23 cellular contexts compared by ENCODE assay signal in the genomic region with DNA sequence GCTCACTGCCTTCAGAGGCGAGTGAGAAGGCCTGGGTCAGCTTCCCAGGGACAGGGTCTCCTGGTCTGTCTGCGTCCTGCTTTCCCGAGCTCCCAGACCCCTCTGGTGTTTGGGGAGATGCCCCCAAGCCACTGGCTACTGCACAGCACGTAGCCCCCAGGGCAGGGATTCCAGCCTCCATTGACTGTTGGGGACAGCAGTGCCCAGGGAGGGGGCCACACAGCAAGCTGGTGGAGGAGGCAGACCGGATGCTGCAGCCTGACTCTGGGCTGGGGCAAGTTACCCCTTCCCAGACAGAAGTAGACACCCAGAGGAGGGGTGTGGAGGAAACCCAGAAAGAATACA. TPM values are rescaled to one million over a fixed set of nuclear protein-coding genes. Genes with fewer than 3 reads are reported as not detected.
DNase-seq lines count a peak whose midpoint lies in the region; ATAC-seq, FAIRE-seq and TF ChIP-seq lines count a peak whose summit lies in the region.
"Had no signal": no experiment of that assay in that cellular context is flagged by ENCODE, and none has a peak within 500 bp of the region (broad histone marks: within the 10 kb centered on the region; RNA-seq: fewer than 3 reads in every experiment).

No MANE protein-coding gene starts in this region.

- no peak for DNase-seq in SK-N-SH
- DNase-seq in astrocyte (ENCODE audit: low read depth), result no peak
- no peak for DNase-seq in mesendoderm
- DNase-seq in suprapubic skin (ENCODE audit: low spot score in 2 of 2), result peak in 1 of 2 donors; percentile 65
- no peak for DNase-seq in CD4-positive, alpha-beta memory T cell
- DNase-seq in cortex of kidney (lab: John Stamatoyannopoulos, UW), result no peak
- DNase-seq in NK-92 treated with Interleukin-12 subunit alpha and Interleukin-12 subunit beta, amount 100 ng/mL, for 24 hours (lab: John Stamatoyannopoulos, UW), result no peak
- DNase-seq: DMS 273 treated with DMSO at 0.1 percent for 48 hours; left cardiac atrium; occipital lobe; stimulated activated naive B cell treated with anti-CD40 and anti-IgM and Interleukin-4, amounts not matched to agents 10 μg/mL and 1 μg/mL and 100 μg/mL, for 72 hours had no signal

- H3K27me3 ChIP-seq in SK-N-SH (ENCODE audit: insufficient read depth) (no peaks in the 10 kb centered on the region), astrocyte (ENCODE audit: insufficient read depth, low read length) (peaks cover 7% of the 10 kb centered on the region), mesendoderm (ENCODE audit: insufficient read depth, low read length, poor library complexity) (no peaks in the 10 kb centered on the region), suprapubic skin (peaks cover 42% of the 10 kb centered on the region)
- H3K27me3 ChIP-seq in CD4-positive, alpha-beta memory T cell (ENCODE audit: insufficient read depth, low read length), result no peaks in the 10 kb centered on the region
- H3K27me3 ChIP-seq: brain microvascular endothelial cell, Peyer's patch, right atrium auricular region had no signal

- no peaks in the 10 kb centered on the region for H3K9me3 Mint-ChIP-seq in astrocyte (ENCODE audit: unreplicated experiment)
- no peaks in the 10 kb centered on the region for H3K9me3 Mint-ChIP-seq in CD4-positive, alpha-beta memory T cell
- H3K9me3 Mint-ChIP-seq: activated T-cell treated with anti-CD3 and anti-CD28 coated beads, Interleukin-2, amount 50 U/mL, for 72 hours; H9; stimulated activated naive B cell treated with anti-CD40 and anti-IgM and Interleukin-4, amounts not matched to agents 10 μg/mL and 1 μg/mL and 100 μg/mL, for 72 hours had no signal

- peak overlapping the region; percentile 67 for H3K56ac ChIP-seq in mesendoderm (ENCODE audit: low read length)

- POLR2A ChIA-PET in SK-N-SH (lab: Yijun Ruan, JAX), result interaction anchor here (1.4 to 2.4 kb wide), 3 partner anchors 76 to 255 kb away, joined by 4 to 8 read pairs (median 7); a partner anchor contains a TSS
- POLR2A ChIA-PET in CD4-positive, alpha-beta memory T cell (lab: Charles Lee; ENCODE audit: partially characterized antibody), result interaction anchor here (1.5 kb wide), 1 partner anchor 11 kb away, joined by 3 read pairs; no protein-coding TSS in a partner anchor

- no peak overlapping the region for H3K27ac Mint-ChIP-seq in astrocyte (ENCODE audit: unreplicated experiment)
- peak overlapping the region in 1 of 7 donors; percentile 53 for H3K27ac Mint-ChIP-seq in CD4-positive, alpha-beta memory T cell
- H3K27ac Mint-ChIP-seq: activated T-cell treated with anti-CD3 and anti-CD28 coated beads, Interleukin-2, amount 50 U/mL, for 72 hours; stimulated activated naive B cell treated with anti-CD40 and anti-IgM and Interleukin-4, amounts not matched to agents 10 μg/mL and 1 μg/mL and 100 μg/mL, for 72 hours had no signal

- no peak overlapping the region for H2AFZ ChIP-seq in SK-N-SH (ENCODE audit: low read depth)
- no peak overlapping the region for H2AFZ ChIP-seq in astrocyte (ENCODE audit: low read depth, low read length)

- no peak overlapping the region for H3K4ac ChIP-seq in mesendoderm (ENCODE audit: low read depth, low read length)

- H3K79me2 ChIP-seq in SK-N-SH (ENCODE audit: insufficient read depth), result no peaks in the 10 kb centered on the region
- H3K79me2 ChIP-seq in astrocyte (ENCODE audit: insufficient read depth, low read length), result no peaks in the 10 kb centered on the region
- no peaks in the 10 kb centered on the region for H3K79me2 ChIP-seq in mesendoderm (ENCODE audit: control insufficient read depth, insufficient read depth, low read length)

- peaks cover 26% of the 10 kb centered on the region for H3K27me3 Mint-ChIP-seq in astrocyte (ENCODE audit: low read depth, unreplicated experiment)
- H3K27me3 Mint-ChIP-seq in CD4-positive, alpha-beta memory T cell, result peaks cover 0 to 3% of the 10 kb centered on the region in 2 donors

- no peaks in the 10 kb centered on the region for H3K79me1 ChIP-seq in mesendoderm (ENCODE audit: low read length)

- no peak for ATAC-seq in SK-N-SH treated with all-trans-retinoic acid at 6 μM for 48 hours

- H3K4me1 ChIP-seq in SK-N-SH (ENCODE audit: control insufficient read depth in 1 of 2, insufficient read depth in 2 of 2, low read depth in 1 of 2, low read length in 1 of 2) (peaks cover 3 to 35% of the 10 kb centered on the region in 2 experiments; a peak in 1 of 4 replicates), astrocyte (ENCODE audit: insufficient read depth, low read length) (peaks cover 11% of the 10 kb centered on the region), mesendoderm (ENCODE audit: control insufficient read depth, low read depth, low read length) (peaks cover 5% of the 10 kb centered on the region), suprapubic skin (peaks cover 14% of the 10 kb centered on the region)
- H3K4me1 ChIP-seq in CD4-positive, alpha-beta memory T cell (ENCODE audit: insufficient read depth, low read length), result peaks cover 15% of the 10 kb centered on the region

- intact Hi-C loops in CD4-positive, alpha-beta memory T cell (cut with micrococcal nuclease), result no loop called here

- H4K8ac ChIP-seq in mesendoderm (ENCODE audit: low read depth, low read length), result no peak overlapping the region

- H2BK120ac ChIP-seq in mesendoderm (ENCODE audit: low read depth, low read length), result no peak overlapping the region

- H3K36me3 ChIP-seq in SK-N-SH (replicated peaks in 1 of 2; ENCODE audit: control insufficient read depth in 1 of 2, insufficient read depth in 2 of 2, low read length in 1 of 2), result no peaks in the 10 kb centered on the region
- H3K36me3 ChIP-seq in astrocyte (ENCODE audit: insufficient read depth, low read length), result no peaks in the 10 kb centered on the region
- no peaks in the 10 kb centered on the region for H3K36me3 ChIP-seq in mesendoderm (ENCODE audit: control insufficient read depth, insufficient read depth, low read length)
- H3K36me3 ChIP-seq in suprapubic skin, result no peaks in the 10 kb centered on the region
- H3K36me3 ChIP-seq in CD4-positive, alpha-beta memory T cell (ENCODE audit: insufficient read depth, low read length), result no peaks in the 10 kb centered on the region
- H3K36me3 ChIP-seq: brain microvascular endothelial cell, Peyer's patch, right atrium auricular region, transverse colon had no signal

- FAIRE-seq in astrocyte (lab: Jason Lieb, UNC), result no peak
- FAIRE-seq: frontal cortex, G401.6, GM19239 had no signal

- no peak for TF ChIP-seq POLR2A in suprapubic skin (IDR thresholded peaks at IDR 0.05)

- H4K20me1 ChIP-seq in SK-N-SH (ENCODE audit: insufficient read depth) (no peaks in the 10 kb centered on the region), astrocyte (ENCODE audit: insufficient read depth, low read length) (peaks cover 2% of the 10 kb centered on the region)

- H2BK5ac ChIP-seq in mesendoderm (ENCODE audit: low read length), result no peak overlapping the region

- no peak overlapping the region for H4K5ac ChIP-seq in mesendoderm (ENCODE audit: low read length)

- H3K27ac ChIP-seq in SK-N-SH (ENCODE audit: low read depth in 2 of 2, low read length in 1 of 2) (peak overlapping the region in 1 of 2 experiments; percentile 93; a peak in 2 of 4 replicates), astrocyte (ENCODE audit: low read depth, low read length) (no peak overlapping the region), mesendoderm (ENCODE audit: low read depth, low read length) (no peak overlapping the region), suprapubic skin (no peak overlapping the region)
- H3K27ac ChIP-seq in CD4-positive, alpha-beta memory T cell (ENCODE audit: low read depth, low read length), result no peak overlapping the region
- H3K27ac ChIP-seq: 22Rv1, brain microvascular endothelial cell, Peyer's patch, right atrium auricular region had no signal

- H3K9ac ChIP-seq in SK-N-SH, result no peak overlapping the region
- no peak overlapping the region for H3K9ac ChIP-seq in astrocyte (ENCODE audit: low read length)
- H3K9ac ChIP-seq in mesendoderm (ENCODE audit: low read length), result no peak overlapping the region

- no peak overlapping the region for H3K18ac ChIP-seq in mesendoderm (ENCODE audit: low read length)

- H3K4me3 ChIP-seq in SK-N-SH (ENCODE audit: low read depth in 2 of 2, low read length in 1 of 2) (no peak overlapping the region; a peak in 1 of 4 replicates), astrocyte (ENCODE audit: insufficient read depth, low read depth, low read length) (no peak overlapping the region), mesendoderm (ENCODE audit: low read length) (no peak overlapping the region), suprapubic skin (peak overlapping the region; percentile 37)
- peak overlapping the region in 1 of 2 donors; percentile 27 for H3K4me3 ChIP-seq in CD4-positive, alpha-beta memory T cell (ENCODE audit: low read length in 2 of 2)

- H3K9me3 ChIP-seq in SK-N-SH, result no peaks in the 10 kb centered on the region
- H3K9me3 ChIP-seq in astrocyte (ENCODE audit: insufficient read depth, low read depth, low read length), result no peaks in the 10 kb centered on the region
- no peaks in the 10 kb centered on the region for H3K9me3 ChIP-seq in suprapubic skin
- no peaks in the 10 kb centered on the region for H3K9me3 ChIP-seq in CD4-positive, alpha-beta memory T cell (ENCODE audit: control insufficient read depth in 1 of 2, low read length in 2 of 2)
- H3K9me3 ChIP-seq: Peyer's patch, right atrium auricular region, transverse colon had no signal

- CTCF ChIA-PET in SK-N-SH (lab: Yijun Ruan, JAX), result interaction anchor here (1.0 to 3.7 kb wide), 6 partner anchors 10 to 255 kb away, joined by 3 to 24 read pairs (median 7); no protein-coding TSS in a partner anchor
- CTCF ChIA-PET in CD4-positive, alpha-beta memory T cell (lab: Charles Lee; ENCODE audit: partially characterized antibody), result interaction anchor here (0.9 to 2.4 kb wide), 4 partner anchors 11 to 149 kb away, joined by 3 to 10 read pairs (median 4); no protein-coding TSS in a partner anchor

- no peak for TF ChIP-seq EP300 in SK-N-SH (IDR thresholded peaks at IDR 0.05; ENCODE audit: borderline replicate concordance in 1 of 2, low read depth in 1 of 2, low read length in 1 of 2)
- TF ChIP-seq EP300 in suprapubic skin (IDR thresholded peaks at IDR 0.05), result no peak

- peaks cover 3% of the 10 kb centered on the region for H3K36me3 Mint-ChIP-seq in astrocyte (ENCODE audit: low read depth, unreplicated experiment)
- H3K36me3 Mint-ChIP-seq in CD4-positive, alpha-beta memory T cell, result no peaks in the 10 kb centered on the region
- H3K36me3 Mint-ChIP-seq: stimulated activated naive B cell treated with anti-CD40 and anti-IgM and Interleukin-4, amounts not matched to agents 10 μg/mL and 1 μg/mL and 100 μg/mL, for 72 hours had no signal

- no peaks in the 10 kb centered on the region for H3K9me2 ChIP-seq in SK-N-SH

- H3K4me1 Mint-ChIP-seq in astrocyte (ENCODE audit: low read depth, unreplicated experiment), result no peaks in the 10 kb centered on the region
- peaks cover 0 to 13% (median 4%) of the 10 kb centered on the region in 4 donors for H3K4me1 Mint-ChIP-seq in CD4-positive, alpha-beta memory T cell

- H2BK15ac ChIP-seq in mesendoderm (replicated peaks; ENCODE audit: low read depth), result no peak overlapping the region

- no peaks in the 10 kb centered on the region for H3F3A ChIP-seq in SK-N-SH (replicated peaks; ENCODE audit: insufficient read depth)

- H3K4me2 ChIP-seq in SK-N-SH (peak overlapping the region; percentile 81; the same call in 1 of the 2 replicates), astrocyte (ENCODE audit: low read length) (no peak overlapping the region), mesendoderm (ENCODE audit: low read length) (no peak overlapping the region)

- H2AK5ac ChIP-seq in mesendoderm (ENCODE audit: low read length), result no peak overlapping the region

- 54% methylated on average over 2 of the region's 5 CpGs for WGBS in SK-N-SH (ENCODE audit: low lambda C conversion rate)
- no CpG with 5 or more reads among the region's 5 CpGs for WGBS in mesendoderm (ENCODE audit: extremely low coverage, insufficient coverage, low lambda C conversion rate)
- no CpG with 5 or more reads among the region's 5 CpGs for WGBS in suprapubic skin

- peak overlapping the region; percentile 14 for H3K4me3 Mint-ChIP-seq in astrocyte (ENCODE audit: unreplicated experiment)
- H3K4me3 Mint-ChIP-seq in CD4-positive, alpha-beta memory T cell, result peak overlapping the region in 1 of 8 donors; percentile 29

- no peak overlapping the region for H3K23ac ChIP-seq in mesendoderm (ENCODE audit: low read length)

- TF ChIP-seq CTCF in SK-N-SH (IDR thresholded peaks at IDR 0.05) (no peak), astrocyte (IDR thresholded peaks at IDR 0.05; ENCODE audit: insufficient read depth, low read depth, low read length) (no peak), suprapubic skin (IDR thresholded peaks at IDR 0.05) (no peak)

- TF ChIP-seq RAD21 in SK-N-SH (IDR thresholded peaks at IDR 0.05; ENCODE audit: low read length), result no peak

RNA-seq across cellular contexts. Expression of a gene that starts 0.6 kb away (rescaled TPM):
- polyA plus RNA-seq in SK-N-SH (2012; rRNA removed), result 2.9 and 5.9 TPM in 2 replicates
- 1.6 and 3.0 TPM in 2 replicates for polyA plus RNA-seq in SK-N-SH (2012; cell fraction: cytosol; rRNA removed)
- polyA plus RNA-seq in SK-N-SH (2012; cell fraction: nucleus; rRNA removed), result 9.9 and 14.3 TPM in 2 replicates
- total RNA-seq in astrocyte (2.8 and 3.7 TPM in 2 replicates), suprapubic skin (under 1 TPM in 3 of 4 donors, not detected in 1; 0.32 to 0.98 (median 0.44) TPM)
- 2.8 TPM for polyA plus RNA-seq in mesendoderm (2013, experiment 1 of 2)
- 2.7 TPM for polyA plus RNA-seq in mesendoderm (2013, experiment 2 of 2)
- 10 to 100 TPM; 18.6 to 19.3 TPM for total RNA-seq in CD4-positive, alpha-beta memory T cell
- 1 to 10 TPM; 2.5 to 4.1 TPM for polyA plus RNA-seq in CD4-positive, alpha-beta memory T cell
- total RNA-seq: MCF 10A had no signal
